In genomic region chr18:44754567-44754966, GRCh38 we compare ENCODE assay signal across 30 cellular contexts.
"Had no signal": no experiment of that assay in that cellular context is flagged by ENCODE, and none has a peak within 500 bp of the region (broad histone marks: within the 10 kb centered on the region; RNA-seq: fewer than 3 reads in every experiment).

No MANE protein-coding gene starts in this region.

- H3K36me3 ChIP-seq: SJCRH30 had no signal

- H3K4me3 ChIP-seq: PC-9, SJCRH30, SK-N-MC had no signal

- H3K27me3 ChIP-seq: SJCRH30 had no signal

- DNase-seq: Karpas-422, MM.1S, MV-4-11, NCI-H1092, NCI-H1105, NCI-H1417 treated with DMSO at 0.1 percent for 48 hours, NCI-H1436 treated with DMSO at 0.1 percent for 48 hours, NCI-H1694 treated with DMSO at 0.1 percent for 48 hours, NCI-H187 treated with DMSO at 0.1 percent for 48 hours, NCI-H2029, NCI-H2081, NCI-H2171, NCI-H226, NCI-H446 treated with DMSO at 0.1 percent for 48 hours, NCI-H510A, NCI-H526, NCI-H69, NCI-H748 treated with DMSO at 0.1 percent for 48 hours, PC-9, SHP77, SIG-M5, SJCRH30, SW 1271, T-helper 1 cell had no signal

- H3K9me3 ChIP-seq: SJCRH30 had no signal

- H3K27ac ChIP-seq: PC-9, RWPE1, SJCRH30, SK-N-MC had no signal

- H3K4me2 ChIP-seq: PC-9 had no signal

- FAIRE-seq: RCC 7860 had no signal

- H2AFZ ChIP-seq: PC-9 had no signal

- H3K4me1 ChIP-seq: SJCRH30 had no signal

- ATAC-seq: Panc1, Right ventricle myocardium inferior, SK-N-SH treated with all-trans-retinoic acid at 6 μM for 48 hours had no signal
